Comparison of ENCODE assay signal across 24 cellular contexts in the genomic region with DNA sequence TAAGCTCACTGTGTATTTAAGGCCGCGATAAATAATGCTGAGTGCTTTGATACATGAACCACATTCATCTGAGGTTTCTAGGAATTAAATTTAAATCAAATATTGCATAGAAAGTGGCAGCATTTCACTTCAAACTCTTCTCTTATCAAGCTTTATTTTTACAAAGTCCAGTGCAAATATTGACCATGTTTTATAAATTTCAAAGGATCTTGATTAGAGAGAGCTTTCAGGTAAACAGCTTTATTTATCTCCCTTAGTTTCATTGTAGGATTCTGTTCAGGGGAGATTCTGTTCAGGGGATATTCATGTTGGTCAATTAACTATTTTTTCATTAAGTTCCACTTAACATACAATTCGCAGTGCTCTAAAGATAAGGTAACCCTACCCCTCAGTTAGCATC.
"Had no signal": no experiment of that assay in that cellular context is flagged by ENCODE, and none has a peak within 500 bp of the region (broad histone marks: within the 10 kb centered on the region; RNA-seq: fewer than 3 reads in every experiment).

No MANE protein-coding gene starts in this region.

- H3K4me3 ChIP-seq: dorsolateral prefrontal cortex, gastrocnemius medialis, lung, prostate gland, right atrium auricular region, sigmoid colon, testis, tibial artery, upper lobe of left lung had no signal

- H3K36me3 ChIP-seq: gastrocnemius medialis, prostate gland, right atrium auricular region, sigmoid colon, tibial artery, upper lobe of left lung had no signal

- H3K9me3 ChIP-seq: gastrocnemius medialis, prostate gland, right atrium auricular region, sigmoid colon, testis, tibial artery, upper lobe of left lung had no signal

- DNase-seq: dorsolateral prefrontal cortex; effector CD4-positive, alpha-beta T cell; foreskin fibroblast; gastrocnemius medialis; head of caudate nucleus; natural killer cell; nucleus accumbens; sigmoid colon; stimulated activated CD4-positive, alpha-beta T cell treated with anti-CD3 and anti-CD28 coated beads, Interleukin-2, amount 100 ng/mL, for 24 hours; stimulated activated CD4-positive, alpha-beta T cell treated with anti-CD3 and anti-CD28 coated beads, Interleukin-4, amount 100 ng/mL, for 24 hours; stimulated activated naive CD8-positive, alpha-beta T cell treated with anti-CD3 and anti-CD28 coated beads, Interleukin-15, Interleukin-2, amounts not matched to agents 100 U/mL and 50 U/mL, for 24 hours; substantia nigra; testis; tibial artery; upper lobe of left lung had no signal

- FAIRE-seq: colon, keratinocyte, urothelium cell line had no signal

- H3K4me1 ChIP-seq: gastrocnemius medialis, prostate gland, right atrium auricular region, sigmoid colon, testis, tibial artery, upper lobe of left lung had no signal

- ATAC-seq: esophagus mucosa; gastrocnemius medialis; natural killer cell; stimulated activated memory B cell treated with anti-CD40 and anti-IgM and Interleukin-4, amounts not matched to agents 10 μg/mL and 1 μg/mL and 100 μg/mL, for 72 hours; stimulated activated naive CD8-positive, alpha-beta T cell treated with anti-CD3 and anti-CD28 coated beads, Interleukin-15, Interleukin-2, amounts not matched to agents 100 U/mL and 50 U/mL, for 24 hours had no signal

- H3K27me3 ChIP-seq: gastrocnemius medialis, right atrium auricular region, sigmoid colon, testis, tibial artery, upper lobe of left lung had no signal

- H3K27ac ChIP-seq: dorsolateral prefrontal cortex, epithelial cell of prostate, gastrocnemius medialis, prostate gland, right atrium auricular region, sigmoid colon, testis, tibial artery, upper lobe of left lung had no signal
